In genomic region chr12:8996682-8997405, GRCh38 we compare ENCODE assay signal across 8 cellular contexts. TPM values are rescaled to one million over a fixed set of nuclear protein-coding genes. Genes with fewer than 3 reads are reported as not detected.
A peak's percentile ranks its signal among the peaks of the same experiment; 100 is the strongest.
DNase-seq lines count a peak whose midpoint lies in the region; ATAC-seq and TF ChIP-seq lines count a peak whose summit lies in the region.

No MANE protein-coding gene starts in this region.

- no peak overlapping the region for H3K9ac ChIP-seq in SK-N-SH

- H3K4me3 ChIP-seq in SK-N-SH (ENCODE audit: low read depth in 2 of 2, low read length in 1 of 2), result no peak overlapping the region
- H3K4me3 ChIP-seq in epithelial cell of proximal tubule (ENCODE audit: low read depth, low read length), result no peak overlapping the region

- no peak for TF ChIP-seq CTCF in SK-N-SH (IDR thresholded peaks at IDR 0.05)
- no peak for TF ChIP-seq CTCF in epithelial cell of proximal tubule (conservative IDR thresholded peaks at IDR 0.05; ENCODE audit: low read depth, low read length)

- H3K27ac ChIP-seq in SK-N-SH (ENCODE audit: low read depth in 2 of 2, low read length in 1 of 2), result no peak overlapping the region

- no peaks in the 10 kb centered on the region for H3K4me1 ChIP-seq in SK-N-SH (ENCODE audit: control insufficient read depth in 1 of 2, insufficient read depth in 2 of 2, low read depth in 1 of 2, low read length in 1 of 2)

- no peak overlapping the region for H3K4me2 ChIP-seq in SK-N-SH

- no peaks in the 10 kb centered on the region for H3K79me2 ChIP-seq in SK-N-SH (ENCODE audit: insufficient read depth)

- no peaks in the 10 kb centered on the region for H3F3A ChIP-seq in SK-N-SH (replicated peaks; ENCODE audit: insufficient read depth)

- H2AFZ ChIP-seq in SK-N-SH (ENCODE audit: low read depth), result no peak overlapping the region

- no peak for TF ChIP-seq EP300 in SK-N-SH (IDR thresholded peaks at IDR 0.05; ENCODE audit: borderline replicate concordance in 1 of 2, low read depth in 1 of 2, low read length in 1 of 2)

- CTCF ChIA-PET in SK-N-SH (lab: Yijun Ruan, JAX), result no interaction called here

- H3K36me3 ChIP-seq in SK-N-SH (replicated peaks in 1 of 2; ENCODE audit: control insufficient read depth in 1 of 2, insufficient read depth in 2 of 2, low read length in 1 of 2), result no peaks in the 10 kb centered on the region

- ATAC-seq in SK-N-SH treated with all-trans-retinoic acid at 6 μM for 48 hours, result peak; percentile 50; the same call in 2 of the 3 replicates

- no peak for TF ChIP-seq RAD21 in SK-N-SH (IDR thresholded peaks at IDR 0.05; ENCODE audit: low read length)

- in situ Hi-C loops in KBM-7 (cut with MboI; ENCODE audit: low pct_unique_long_range_greater_than_20kb, low sequenced_read_pairs), result no loop called here

- 65% methylated on average over 5 of the region's 5 CpGs for WGBS in SK-N-SH (ENCODE audit: low lambda C conversion rate)

- no peaks in the 10 kb centered on the region for H3K9me2 ChIP-seq in SK-N-SH

- no peaks in the 10 kb centered on the region for H4K20me1 ChIP-seq in SK-N-SH (ENCODE audit: insufficient read depth)

- no peaks in the 10 kb centered on the region for H3K9me3 ChIP-seq in SK-N-SH

- DNase-seq in SK-N-SH (no peak), HCEC 1CT (peak; percentile 38), NCI-H226 (peak; percentile 70), epithelial cell of proximal tubule (ENCODE audit: low read depth) (peak; percentile 9), KBM-7 (no peak), T1000 (lab: John Stamatoyannopoulos, UW) (no peak), ecto neural progenitor cell (ENCODE audit: low spot score) (no peak)

- POLR2A ChIA-PET in SK-N-SH (lab: Yijun Ruan, JAX), result no interaction called here

- no peaks in the 10 kb centered on the region for H3K27me3 ChIP-seq in SK-N-SH (ENCODE audit: insufficient read depth)

TF ChIP-seq in SK-N-SH treated with all-trans-retinoic acid at 6 μM for 48 hours, 23 proteins besides CTCF, POLR2A, EP300 and RAD21:
- TF ChIP-seq ZFP3 (CRISPR knock-in tag; IDR thresholded peaks at IDR 0.05), result no peak
- no peak for TF ChIP-seq CSDC2 (CRISPR knock-in tag; IDR thresholded peaks at IDR 0.05)
- TF ChIP-seq ARNTL (CRISPR knock-in tag; IDR thresholded peaks at IDR 0.05; ENCODE audit: borderline replicate concordance, low read depth), result no peak
- no peak for TF ChIP-seq RARB (CRISPR knock-in tag; IDR thresholded peaks at IDR 0.05)
- TF ChIP-seq ZC3H10 (CRISPR knock-in tag; IDR thresholded peaks at IDR 0.05), result no peak

TF ChIP-seq in SK-N-SH, 30 proteins besides CTCF, POLR2A, EP300 and RAD21:
- TF ChIP-seq ELF1 (IDR thresholded peaks at IDR 0.05), result no peak
- TF ChIP-seq GABPA (IDR thresholded peaks at IDR 0.05; ENCODE audit: low read depth), result no peak
- TF ChIP-seq, protein P1, sequence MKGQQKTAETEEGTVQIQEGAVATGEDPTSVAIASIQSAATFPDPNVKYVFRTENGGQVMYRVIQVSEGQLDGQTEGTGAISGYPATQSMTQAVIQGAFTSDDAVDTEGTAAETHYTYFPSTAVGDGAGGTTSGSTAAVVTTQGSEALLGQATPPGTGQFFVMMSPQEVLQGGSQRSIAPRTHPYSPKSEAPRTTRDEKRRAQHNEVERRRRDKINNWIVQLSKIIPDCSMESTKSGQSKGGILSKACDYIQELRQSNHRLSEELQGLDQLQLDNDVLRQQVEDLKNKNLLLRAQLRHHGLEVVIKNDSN (IDR thresholded peaks at IDR 0.05; ENCODE audit: borderline replicate concordance, low read depth), result no peak
- no peak for TF ChIP-seq RXRA (IDR thresholded peaks at IDR 0.05; ENCODE audit: borderline replicate concordance, low read depth)
- TF ChIP-seq NFIC (IDR thresholded peaks at IDR 0.05; ENCODE audit: borderline replicate concordance), result no peak
- no peak for TF ChIP-seq POLR2AphosphoS5 (IDR thresholded peaks at IDR 0.05; ENCODE audit: low read depth, low read length)

RNA-seq across cellular contexts. Expression of gene KLRG1, which starts 7.5 kb away (rescaled TPM):
- polyA plus RNA-seq in SK-N-SH (2012; rRNA removed), result 5.1 and 8.1 TPM in 2 replicates
- 7.3 and 9.4 TPM in 2 replicates for polyA plus RNA-seq in SK-N-SH (2012; cell fraction: cytosol; rRNA removed)
- 4.2 and 4.9 TPM in 2 replicates for polyA plus RNA-seq in SK-N-SH (2012; cell fraction: nucleus; rRNA removed)
- 0.65 and 1.2 TPM in 2 replicates for total RNA-seq in epithelial cell of proximal tubule

RNA-seq across cellular contexts. Expression of gene M6PR, which starts 47.4 kb away (rescaled TPM):
- 132 and 196 TPM in 2 replicates for polyA plus RNA-seq in SK-N-SH (2012; rRNA removed)
- polyA plus RNA-seq in SK-N-SH (2012; cell fraction: cytosol; rRNA removed), result 113 and 128 TPM in 2 replicates
- polyA plus RNA-seq in SK-N-SH (2012; cell fraction: nucleus; rRNA removed), result 163 and 273 TPM in 2 replicates
- 114 and 118 TPM in 2 replicates for total RNA-seq in epithelial cell of proximal tubule

Comparison
In these comparisons a context has a peak if more than half of its experiments do, and no peak if none do; other contexts are left out.
1. DNase-seq: peak in HCEC 1CT (single experiment), NCI-H226 (single experiment) and epithelial cell of proximal tubule (single experiment); none in SK-N-SH (single experiment), KBM-7 (single experiment), T1000 (single experiment) and ecto neural progenitor cell (single experiment).